In the genomic region with DNA sequence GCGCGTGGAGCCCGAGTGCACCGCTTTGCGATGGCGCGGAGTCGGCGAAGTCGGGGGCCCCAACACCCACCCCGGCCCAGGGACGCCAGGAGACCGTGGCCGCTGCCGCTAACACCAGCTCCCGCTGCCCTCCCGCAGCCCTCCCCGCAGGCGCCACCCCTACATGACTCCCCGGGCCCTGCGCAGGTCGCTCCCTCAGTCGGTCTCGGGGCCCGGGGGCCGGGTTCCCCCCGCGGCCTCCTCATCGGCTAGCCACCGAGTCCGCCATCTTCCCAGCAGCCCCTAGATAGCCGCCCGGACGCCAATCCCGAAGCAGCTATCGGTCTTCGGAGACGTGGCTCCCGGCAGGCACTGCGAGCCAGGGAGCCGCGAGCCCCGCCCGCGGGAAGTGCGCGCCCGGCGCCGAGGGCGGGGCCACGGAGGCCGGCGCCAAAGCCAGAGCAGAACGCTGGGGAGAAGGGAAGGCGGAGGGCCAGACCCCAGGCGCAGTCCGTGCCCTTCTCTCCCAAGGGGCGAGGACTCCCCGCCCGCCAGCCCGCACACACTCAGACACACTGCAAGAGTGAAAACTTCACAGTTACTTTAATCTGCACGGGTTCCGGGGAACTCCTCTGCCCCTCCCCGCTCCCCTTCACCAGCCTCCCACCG, we compare ENCODE assay signal across 8 cellular contexts. TPM values are rescaled to one million over a fixed set of nuclear protein-coding genes. Genes with fewer than 3 reads are reported as not detected.
DNase-seq lines count a peak whose midpoint lies in the region; ATAC-seq and TF ChIP-seq lines count a peak whose summit lies in the region.

A gene with protein sequence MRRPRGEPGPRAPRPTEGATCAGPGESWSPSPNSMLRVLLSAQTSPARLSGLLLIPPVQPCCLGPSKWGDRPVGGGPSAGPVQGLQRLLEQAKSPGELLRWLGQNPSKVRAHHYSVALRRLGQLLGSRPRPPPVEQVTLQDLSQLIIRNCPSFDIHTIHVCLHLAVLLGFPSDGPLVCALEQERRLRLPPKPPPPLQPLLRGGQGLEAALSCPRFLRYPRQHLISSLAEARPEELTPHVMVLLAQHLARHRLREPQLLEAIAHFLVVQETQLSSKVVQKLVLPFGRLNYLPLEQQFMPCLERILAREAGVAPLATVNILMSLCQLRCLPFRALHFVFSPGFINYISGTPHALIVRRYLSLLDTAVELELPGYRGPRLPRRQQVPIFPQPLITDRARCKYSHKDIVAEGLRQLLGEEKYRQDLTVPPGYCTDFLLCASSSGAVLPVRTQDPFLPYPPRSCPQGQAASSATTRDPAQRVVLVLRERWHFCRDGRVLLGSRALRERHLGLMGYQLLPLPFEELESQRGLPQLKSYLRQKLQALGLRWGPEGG (minus strand): TSS at position 288 of the 648 bp plus-strand sequence. CDS start 43 bp downstream, at position 245.

- POLR2A ChIA-PET in RWPE1 (lab: Yijun Ruan, JAX; ENCODE audit: low non-redundant PET) = interaction anchor here (0.6 to 0.9 kb wide), 3 partner anchors 17 to 35 kb away, joined by 3 to 5 read pairs (median 3); no protein-coding TSS in a partner anchor
- POLR2A ChIA-PET in naive thymus-derived CD8-positive, alpha-beta T cell (lab: Charles Lee) = interaction anchor here (1.0 to 4.8 kb wide), 4 partner anchors 8 to 66 kb away, joined by 3 to 42 read pairs (median 12); partner anchors contain the start of genes ABCB8, CDK5 and SLC4A2

- peaks cover 20 to 55% (median 44%) of the 10 kb centered on the region in 4 donors for H3K4me1 Mint-ChIP-seq in naive thymus-derived CD8-positive, alpha-beta T cell

- H3K9me3 ChIP-seq in DND-41 (ENCODE audit: insufficient read depth, low read length, severe bottlenecking) = no peaks in the 10 kb centered on the region
- H3K9me3 ChIP-seq in GM23248 (ENCODE audit: low read depth) = no peaks in the 10 kb centered on the region
- H3K9me3 ChIP-seq in fibroblast of lung (ENCODE audit: control insufficient read depth, insufficient read depth, low read depth, low read length) = no peaks in the 10 kb centered on the region

- H3K4me3 Mint-ChIP-seq in naive thymus-derived CD8-positive, alpha-beta T cell = peak within 1 kb of the TSS; percentile 81 to 93 (median 88)

- peaks cover 0 to 3% (median 0%) of the 10 kb centered on the region in 3 donors for H3K36me3 Mint-ChIP-seq in naive thymus-derived CD8-positive, alpha-beta T cell

- H2AFZ ChIP-seq in DND-41 (ENCODE audit: low read depth, low read length) (peak within 1 kb of the TSS; percentile 94), GM23248 (peak within 1 kb of the TSS; percentile 60), fibroblast of lung (ENCODE audit: low read length) (peak within 1 kb of the TSS; percentile 21)

- CTCF ChIA-PET in RWPE1 (lab: Yijun Ruan, JAX) = interaction anchor here (0.6 kb wide), 1 partner anchor 70 kb away, joined by 3 read pairs; no protein-coding TSS in a partner anchor

- peaks cover 0 to 13% (median 7%) of the 10 kb centered on the region in 5 donors for H3K27me3 Mint-ChIP-seq in naive thymus-derived CD8-positive, alpha-beta T cell

- H3K27ac ChIP-seq in DND-41 (ENCODE audit: low read length) (peak within 1 kb of the TSS; percentile 92), GM23248 (peak within 1 kb of the TSS; percentile 89), RWPE1 (peak within 1 kb of the TSS; percentile 99), fibroblast of lung (ENCODE audit: insufficient read depth, low read length) (peak within 1 kb of the TSS; percentile 91)

- peak; percentile 83 for ATAC-seq in DND-41 (ENCODE audit: insufficient read depth, low read depth)
- ATAC-seq in naive thymus-derived CD8-positive, alpha-beta T cell = peak; percentile 72 to 80

- no peak for TF ChIP-seq CTCF in DND-41 (IDR thresholded peaks at IDR 0.05; ENCODE audit: borderline replicate concordance, extremely low read depth, low read length, poor library complexity, severe bottlenecking)
- TF ChIP-seq CTCF in LNCaP clone FGC (IDR thresholded peaks at IDR 0.05; ENCODE audit: control insufficient read depth, extremely low read depth, insufficient read depth) = no peak
- TF ChIP-seq CTCF in RWPE1 (conservative IDR thresholded peaks at IDR 0.05; ENCODE audit: low read depth) = no peak
- TF ChIP-seq CTCF in fibroblast of lung (conservative IDR thresholded peaks at IDR 0.05 in 1 of 2, IDR thresholded peaks at IDR 0.05 in 1 of 2; ENCODE audit: low read depth in 1 of 2, low read length in 2 of 2) = no peak

- 1 to 3% methylated on average over 42 to 61 of the region's 66 CpGs for WGBS in GM23248 (ENCODE audit: low coverage in 1 of 2, low lambda C conversion rate in 2 of 2, missing lambda C conversion rate in 2 of 2), 2 experiments

- H3K9me3 Mint-ChIP-seq in naive thymus-derived CD8-positive, alpha-beta T cell = no peaks in the 10 kb centered on the region

- peaks cover 49% of the 10 kb centered on the region for H3K79me2 ChIP-seq in DND-41 (ENCODE audit: insufficient read depth, low read length)
- H3K79me2 ChIP-seq in GM23248 (ENCODE audit: insufficient read depth) = peaks cover 45% of the 10 kb centered on the region
- peaks cover 28% of the 10 kb centered on the region for H3K79me2 ChIP-seq in fibroblast of lung (ENCODE audit: control insufficient read depth, insufficient read depth, low read length)

- H4K20me1 ChIP-seq in DND-41 (ENCODE audit: insufficient read depth, low read length) (peaks cover 39% of the 10 kb centered on the region), GM23248 (ENCODE audit: insufficient read depth) (no peaks in the 10 kb centered on the region), fibroblast of lung (ENCODE audit: control insufficient read depth, extremely low read depth, insufficient read depth, low read length) (no peaks in the 10 kb centered on the region)

- H3K27me3 ChIP-seq in DND-41 (ENCODE audit: insufficient read depth, low read length, poor library complexity) (peaks cover 10% of the 10 kb centered on the region), GM23248 (replicated peaks; ENCODE audit: insufficient read depth) (no peaks in the 10 kb centered on the region), fibroblast of lung (ENCODE audit: control insufficient read depth, insufficient read depth, low read length) (no peaks in the 10 kb centered on the region)

- peak within 1 kb of the TSS; percentile 46 to 95 (median 90) for H3K27ac Mint-ChIP-seq in naive thymus-derived CD8-positive, alpha-beta T cell

- DNase-seq in DND-41 (peak; percentile 91), GM23248 (peak; percentile 99), LNCaP clone FGC (ENCODE audit: low read depth) (peak; percentile 51), RWPE1 (ENCODE audit: low spot score) (peak; percentile 87), fibroblast of lung (ENCODE audit: low read depth in 2 of 2) (peak; percentile 87 to 88)
- DNase-seq in activated T-helper 1 cell treated with anti-CD3 and anti-CD28 coated beads, Interleukin-2, amount 50 U/mL, for 16 hours (ENCODE audit: low read depth in 1 of 2, low spot score in 1 of 2) = peak; percentile 63 to 83
- peak; percentile 82 to 93 (median 86) for DNase-seq in naive thymus-derived CD8-positive, alpha-beta T cell
- DNase-seq in stimulated activated naive CD4-positive, alpha-beta T cell (lab: John Stamatoyannopoulos, UW) = peak; percentile 80 to 85 (median 82)

- H3K4me1 ChIP-seq in DND-41 (ENCODE audit: insufficient read depth, low read length) (peaks cover 60% of the 10 kb centered on the region), GM23248 (ENCODE audit: insufficient read depth) (peaks cover 17% of the 10 kb centered on the region), fibroblast of lung (ENCODE audit: control insufficient read depth, extremely low read depth, insufficient read depth, low read length) (peaks cover 26% of the 10 kb centered on the region)

- no peaks in the 10 kb centered on the region for H3K9me2 ChIP-seq in GM23248 (ENCODE audit: insufficient read depth)

- peak within 1 kb of the TSS; percentile 97 for H3K4me2 ChIP-seq in DND-41 (ENCODE audit: insufficient read depth, low read length)
- H3K4me2 ChIP-seq in GM23248 (ENCODE audit: unreplicated experiment) = peak within 1 kb of the TSS; percentile 87
- peak within 1 kb of the TSS; percentile 86 for H3K4me2 ChIP-seq in fibroblast of lung (ENCODE audit: extremely low read depth, insufficient read depth, low read length)

- H3K4me3 ChIP-seq in DND-41 (ENCODE audit: low read depth in 1 of 2, low read length in 2 of 2) (peak within 1 kb of the TSS; percentile 91 to 93), GM23248 (peak within 1 kb of the TSS; percentile 91), LNCaP clone FGC (ENCODE audit: low read depth, low read length) (peak within 1 kb of the TSS; percentile 83), fibroblast of lung (replicated peaks in 1 of 4; ENCODE audit: control extremely low read depth in 1 of 4, insufficient read depth in 1 of 4, low read depth in 3 of 4, low read length in 4 of 4) (peak within 1 kb of the TSS; percentile 72 to 95 (median 94))

- H3F3A ChIP-seq in GM23248 (ENCODE audit: insufficient read depth) = peaks cover 23% of the 10 kb centered on the region

- H3K9ac ChIP-seq in DND-41 (ENCODE audit: low read depth, low read length) = peak within 1 kb of the TSS; percentile 99
- H3K9ac ChIP-seq in GM23248 = peak within 1 kb of the TSS; percentile 96
- peak within 1 kb of the TSS; percentile 87 for H3K9ac ChIP-seq in fibroblast of lung (ENCODE audit: insufficient read depth, low read length)

- in situ Hi-C loops in GM23248 (cut with MboI) = no loop called here

- H3K36me3 ChIP-seq in DND-41 (ENCODE audit: insufficient read depth, low read length) (peaks cover 54% of the 10 kb centered on the region), GM23248 (ENCODE audit: low read depth) (no peaks in the 10 kb centered on the region), fibroblast of lung (ENCODE audit: control insufficient read depth, insufficient read depth, low read length) (peaks cover 19% of the 10 kb centered on the region)

RNA-seq across cellular contexts. Expression of the gene that starts here (rescaled TPM):
- 141 and 145 TPM in 2 replicates for total RNA-seq in GM23248 (2014; rRNA removed; shearing (Covaris generic))
- polyA plus RNA-seq in GM23248 (2016; fragmentation: Nextera tagmentation; extraction: Ambion mirVana) = 109 and 111 TPM in 2 replicates
- total RNA-seq in fibroblast of lung = 64.7 and 69.5 TPM in 2 replicates
- 33.8 and 34.1 TPM in 2 replicates for polyA plus RNA-seq in fibroblast of lung
- polyA plus RNA-seq in fibroblast of lung (2012) = 51.1 and 54.7 TPM in 2 replicates
- polyA minus RNA-seq in fibroblast of lung (ENCODE audit: low replicate concordance) = 95.5 and 104 TPM in 2 replicates
- 100 to 1,000 TPM; 145 TPM for total RNA-seq in naive thymus-derived CD8-positive, alpha-beta T cell
- 10 to 100 TPM; 38.8 to 63.6 (median 44.2) TPM for polyA plus RNA-seq in naive thymus-derived CD8-positive, alpha-beta T cell

Comparison
In these comparisons a context has a peak if more than half of its experiments do, and no peak if none do; other contexts are left out.
1. Peak in every context shown above with its lines: DNase-seq, ATAC-seq, H3K4me3 ChIP-seq and H3K27ac ChIP-seq.
2. H2AFZ ChIP-seq: peak in every context shown above with its lines; median percentile 94 in DND-41; 60 in GM23248; 21 in fibroblast of lung.